In the genomic region with DNA sequence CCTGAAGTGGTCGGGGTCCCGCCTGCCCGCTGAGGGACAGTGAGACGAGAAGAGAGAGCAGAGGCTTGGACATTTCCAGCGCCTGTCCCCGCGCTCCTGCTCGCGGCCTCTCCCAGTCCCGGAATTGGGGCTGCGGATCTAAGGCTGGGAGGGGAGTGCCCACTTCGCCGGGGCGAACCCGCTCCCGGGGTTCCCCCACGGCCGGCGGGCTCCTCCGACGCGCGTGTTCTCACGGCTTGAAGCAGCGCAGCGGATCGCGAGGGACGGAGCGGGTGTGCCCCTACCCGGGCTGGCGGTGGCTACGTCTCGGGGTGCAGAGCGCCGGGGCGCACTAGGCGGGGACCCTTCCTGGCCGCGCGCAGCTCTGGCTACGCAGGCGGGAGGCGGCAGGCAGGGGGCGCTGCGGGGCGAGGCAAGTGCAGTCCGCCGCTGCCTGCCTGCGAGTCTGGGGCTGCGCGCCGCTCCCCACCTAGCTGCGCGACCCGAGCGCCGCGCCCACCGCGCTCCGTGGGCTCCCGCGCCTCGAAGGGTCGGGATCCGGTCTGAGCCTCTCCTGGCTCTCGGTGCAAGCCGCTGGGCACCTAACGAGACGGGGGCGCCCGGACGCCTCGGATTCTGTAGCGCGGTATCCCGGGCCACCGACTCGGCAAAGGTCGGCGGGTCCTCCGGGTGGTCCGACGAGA, we compare ENCODE assay signal across 1 cellular context.
TF ChIP-seq lines count a peak whose summit lies in the region.

No MANE protein-coding gene starts in this region.

TF ChIP-seq in GM23338, 12 proteins besides CTCF, POLR2A, EP300 and RAD21 (continued from another document):
- TF ChIP-seq, protein P1, sequence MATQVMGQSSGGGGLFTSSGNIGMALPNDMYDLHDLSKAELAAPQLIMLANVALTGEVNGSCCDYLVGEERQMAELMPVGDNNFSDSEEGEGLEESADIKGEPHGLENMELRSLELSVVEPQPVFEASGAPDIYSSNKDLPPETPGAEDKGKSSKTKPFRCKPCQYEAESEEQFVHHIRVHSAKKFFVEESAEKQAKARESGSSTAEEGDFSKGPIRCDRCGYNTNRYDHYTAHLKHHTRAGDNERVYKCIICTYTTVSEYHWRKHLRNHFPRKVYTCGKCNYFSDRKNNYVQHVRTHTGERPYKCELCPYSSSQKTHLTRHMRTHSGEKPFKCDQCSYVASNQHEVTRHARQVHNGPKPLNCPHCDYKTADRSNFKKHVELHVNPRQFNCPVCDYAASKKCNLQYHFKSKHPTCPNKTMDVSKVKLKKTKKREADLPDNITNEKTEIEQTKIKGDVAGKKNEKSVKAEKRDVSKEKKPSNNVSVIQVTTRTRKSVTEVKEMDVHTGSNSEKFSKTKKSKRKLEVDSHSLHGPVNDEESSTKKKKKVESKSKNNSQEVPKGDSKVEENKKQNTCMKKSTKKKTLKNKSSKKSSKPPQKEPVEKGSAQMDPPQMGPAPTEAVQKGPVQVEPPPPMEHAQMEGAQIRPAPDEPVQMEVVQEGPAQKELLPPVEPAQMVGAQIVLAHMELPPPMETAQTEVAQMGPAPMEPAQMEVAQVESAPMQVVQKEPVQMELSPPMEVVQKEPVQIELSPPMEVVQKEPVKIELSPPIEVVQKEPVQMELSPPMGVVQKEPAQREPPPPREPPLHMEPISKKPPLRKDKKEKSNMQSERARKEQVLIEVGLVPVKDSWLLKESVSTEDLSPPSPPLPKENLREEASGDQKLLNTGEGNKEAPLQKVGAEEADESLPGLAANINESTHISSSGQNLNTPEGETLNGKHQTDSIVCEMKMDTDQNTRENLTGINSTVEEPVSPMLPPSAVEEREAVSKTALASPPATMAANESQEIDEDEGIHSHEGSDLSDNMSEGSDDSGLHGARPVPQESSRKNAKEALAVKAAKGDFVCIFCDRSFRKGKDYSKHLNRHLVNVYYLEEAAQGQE (IDR thresholded peaks at IDR 0.05; ENCODE audit: unreplicated experiment): no peak
